20 cellular contexts compared by ENCODE assay signal in genomic region chr5:108541816-108542215, GRCh38.
DNase-seq lines count a peak whose midpoint lies in the region; ATAC-seq and TF ChIP-seq lines count a peak whose summit lies in the region.
"Had no signal": no experiment of that assay in that cellular context is flagged by ENCODE, and none has a peak within 500 bp of the region (broad histone marks: within the 10 kb centered on the region; RNA-seq: fewer than 3 reads in every experiment).

No MANE protein-coding gene starts in this region.

- WGBS in tibial nerve, 2 donors: 66 to 69% methylated on average over 1 of the region's 1 CpG

- no peaks in the 10 kb centered on the region for H3K4me1 ChIP-seq in tibial nerve
- H3K4me1 ChIP-seq: ascending aorta, upper lobe of right lung had no signal

- no peaks in the 10 kb centered on the region for H3K9me3 ChIP-seq in tibial nerve
- H3K9me3 ChIP-seq: ascending aorta, upper lobe of right lung had no signal

- H3K4me3 ChIP-seq in tibial nerve: no peak overlapping the region
- H3K4me3 ChIP-seq: ascending aorta, upper lobe of right lung had no signal

- TF ChIP-seq CTCF in tibial nerve (IDR thresholded peaks at IDR 0.05): no peak

- ATAC-seq in HG02571 (IDR thresholded peaks at IDR 0.05; ENCODE audit: unreplicated experiment) (peak; percentile 74), HG03103 (IDR thresholded peaks at IDR 0.05; ENCODE audit: low read depth, unreplicated experiment) (peak; percentile 38), HG02981 (IDR thresholded peaks at IDR 0.05; ENCODE audit: unreplicated experiment) (no peak)
- ATAC-seq: activated CD4-positive, CD25-positive, alpha-beta regulatory T cell treated with anti-CD3 and anti-CD28 coated beads, Interleukin-2, amount 50 U/mL, for 24 hours; upper lobe of right lung had no signal

- no peaks in the 10 kb centered on the region for H3K27me3 ChIP-seq in tibial nerve
- H3K27me3 ChIP-seq: ascending aorta, upper lobe of right lung had no signal

- no peak for TF ChIP-seq POLR2A in tibial nerve (IDR thresholded peaks at IDR 0.05)

- no peaks in the 10 kb centered on the region for H3K36me3 ChIP-seq in tibial nerve
- H3K36me3 ChIP-seq: ascending aorta, upper lobe of right lung had no signal

- no peak overlapping the region for H3K27ac ChIP-seq in tibial nerve
- H3K27ac ChIP-seq: 22Rv1, ascending aorta, C4-2B, upper lobe of right lung had no signal

- no peak for TF ChIP-seq EP300 in tibial nerve (IDR thresholded peaks at IDR 0.05)

- peak; percentile 31 for DNase-seq in DMS 273 (lab: John Stamatoyannopoulos, UW; ENCODE audit: unreplicated experiment)
- no peak for DNase-seq in DMS 273 treated with DMSO at 0.1 percent for 48 hours (lab: John Stamatoyannopoulos, UW)
- no peak for DNase-seq in NK-92 (lab: John Stamatoyannopoulos, UW; ENCODE audit: unreplicated experiment)
- no peak for DNase-seq in tibial nerve (ENCODE audit: low spot score in 2 of 2)
- DNase-seq in activated T-cell treated with anti-CD3 and anti-CD28 coated beads, Interleukin-2, amount 50 U/mL, for 48 hours: no peak
- DNase-seq: activated gamma-delta T cell; DMS53; foreskin fibroblast; NCI-H1417 treated with DMSO at 0.1 percent for 48 hours; NCI-H2227 treated with DMSO at 0.1 percent for 48 hours; stimulated activated naive CD4-positive, alpha-beta T cell treated with Interleukin-2 at 50 U/mL for 16 hours; T-helper 2 cell; upper lobe of right lung had no signal
